8 cellular contexts compared by ENCODE assay signal in the genomic region with DNA sequence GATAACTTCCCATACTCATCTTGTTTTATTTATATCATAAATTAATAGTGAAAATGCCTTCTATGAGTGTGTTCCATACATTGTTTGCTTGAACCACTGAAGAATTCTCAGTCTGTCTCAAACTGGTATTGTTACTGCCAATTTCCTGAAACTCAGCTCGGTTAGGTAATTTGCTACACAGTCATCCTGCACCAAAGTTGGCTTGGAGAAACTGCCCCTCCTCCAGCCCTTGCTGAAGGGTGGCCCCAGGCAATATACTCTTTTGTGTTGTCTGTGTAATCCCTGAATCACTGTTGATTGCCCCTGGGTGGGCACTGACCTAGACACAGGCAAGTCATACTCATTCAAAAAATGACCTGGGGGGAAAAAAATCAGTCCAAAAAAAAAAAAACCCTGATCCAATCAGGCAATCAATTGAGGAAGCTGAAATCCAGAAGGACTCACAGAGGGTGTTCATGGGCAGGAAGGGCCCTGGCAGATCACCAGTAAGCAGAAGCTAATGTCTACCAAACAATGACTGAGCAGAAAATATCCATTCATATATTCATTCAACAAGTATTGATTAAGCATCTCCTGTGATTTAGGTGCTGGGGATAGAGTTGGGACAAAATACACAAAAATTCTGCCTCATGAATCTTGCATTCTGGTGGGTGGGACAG. TPM values are rescaled to one million over a fixed set of nuclear protein-coding genes. Genes with fewer than 3 reads are reported as not detected.
DNase-seq lines count a peak whose midpoint lies in the region; ATAC-seq and TF ChIP-seq lines count a peak whose summit lies in the region.

No MANE protein-coding gene starts in this region.

- CTCF ChIA-PET in WTC11 (lab: Charles Lee): interaction anchor here (0.6 kb wide), 1 partner anchor 106 kb away, joined by 3 read pairs; no protein-coding TSS in a partner anchor

- POLR2A ChIA-PET in WTC11 (lab: Charles Lee): no interaction called here

- peaks cover 13% of the 10 kb centered on the region for H3K27me3 Mint-ChIP-seq in WTC11 (ENCODE audit: low read depth)
- H3K27me3 Mint-ChIP-seq in stimulated activated memory B cell treated with anti-CD40 and anti-IgM and Interleukin-4, amounts not matched to agents 10 μg/mL and 1 μg/mL and 100 μg/mL, for 72 hours: no peaks in the 10 kb centered on the region

- H3K4me1 Mint-ChIP-seq in WTC11: peaks cover 26% of the 10 kb centered on the region
- peaks cover 8% of the 10 kb centered on the region for H3K4me1 Mint-ChIP-seq in stimulated activated memory B cell treated with anti-CD40 and anti-IgM and Interleukin-4, amounts not matched to agents 10 μg/mL and 1 μg/mL and 100 μg/mL, for 72 hours

- intact Hi-C loops in Right ventricle myocardium superior (cut with DNase I) (no loop called here), cardiac septum (cut with DNase I) (no loop called here)

- ATAC-seq in Right ventricle myocardium superior (ENCODE audit: poor library complexity): no peak
- peak; percentile 39 for ATAC-seq in HG03432 (IDR thresholded peaks at IDR 0.05; ENCODE audit: unreplicated experiment)
- ATAC-seq in WTC11: peak; percentile 10
- ATAC-seq in stimulated activated memory B cell treated with anti-CD40 and anti-IgM and Interleukin-4, amounts not matched to agents 10 μg/mL and 1 μg/mL and 100 μg/mL, for 72 hours: no peak

- DNase-seq in Right ventricle myocardium superior (peak; percentile 44), cardiac septum (ENCODE audit: low spot score) (no peak), WTC11 (ENCODE audit: low spot score) (no peak), NCI-H2171 treated with DMSO at 0.1 percent for 48 hours (lab: John Stamatoyannopoulos, UW) (no peak), NCI-H774 (lab: John Stamatoyannopoulos, UW) (no peak), erythroblast (lab: John Stamatoyannopoulos, UW) (no peak)

- H3K9me3 Mint-ChIP-seq in WTC11: 0 out of 2 replicates have a peak, but pooled peaks cover 3% of the 10 kb centered on the region
- H3K9me3 Mint-ChIP-seq in stimulated activated memory B cell treated with anti-CD40 and anti-IgM and Interleukin-4, amounts not matched to agents 10 μg/mL and 1 μg/mL and 100 μg/mL, for 72 hours: no peaks in the 10 kb centered on the region

- no peaks in the 10 kb centered on the region for H3K36me3 Mint-ChIP-seq in WTC11
- H3K36me3 Mint-ChIP-seq in stimulated activated memory B cell treated with anti-CD40 and anti-IgM and Interleukin-4, amounts not matched to agents 10 μg/mL and 1 μg/mL and 100 μg/mL, for 72 hours: no peaks in the 10 kb centered on the region

- TF ChIP-seq CTCF in WTC11 (IDR thresholded peaks at IDR 0.05): no peak

- no peak overlapping the region for H3K4me3 Mint-ChIP-seq in WTC11
- H3K4me3 Mint-ChIP-seq in stimulated activated memory B cell treated with anti-CD40 and anti-IgM and Interleukin-4, amounts not matched to agents 10 μg/mL and 1 μg/mL and 100 μg/mL, for 72 hours: no peak overlapping the region

- H3K27ac Mint-ChIP-seq in WTC11: no peak overlapping the region; the same call in 1 of the 2 replicates
- peak overlapping the region; percentile 1 for H3K27ac Mint-ChIP-seq in stimulated activated memory B cell treated with anti-CD40 and anti-IgM and Interleukin-4, amounts not matched to agents 10 μg/mL and 1 μg/mL and 100 μg/mL, for 72 hours

- no peak for TF ChIP-seq POLR2A in erythroblast (IDR thresholded peaks at IDR 0.05; ENCODE audit: low read length)

TF ChIP-seq in WTC11, 78 proteins besides CTCF, POLR2A, EP300 and RAD21 (continues in another document):
- TF ChIP-seq, protein P1, sequence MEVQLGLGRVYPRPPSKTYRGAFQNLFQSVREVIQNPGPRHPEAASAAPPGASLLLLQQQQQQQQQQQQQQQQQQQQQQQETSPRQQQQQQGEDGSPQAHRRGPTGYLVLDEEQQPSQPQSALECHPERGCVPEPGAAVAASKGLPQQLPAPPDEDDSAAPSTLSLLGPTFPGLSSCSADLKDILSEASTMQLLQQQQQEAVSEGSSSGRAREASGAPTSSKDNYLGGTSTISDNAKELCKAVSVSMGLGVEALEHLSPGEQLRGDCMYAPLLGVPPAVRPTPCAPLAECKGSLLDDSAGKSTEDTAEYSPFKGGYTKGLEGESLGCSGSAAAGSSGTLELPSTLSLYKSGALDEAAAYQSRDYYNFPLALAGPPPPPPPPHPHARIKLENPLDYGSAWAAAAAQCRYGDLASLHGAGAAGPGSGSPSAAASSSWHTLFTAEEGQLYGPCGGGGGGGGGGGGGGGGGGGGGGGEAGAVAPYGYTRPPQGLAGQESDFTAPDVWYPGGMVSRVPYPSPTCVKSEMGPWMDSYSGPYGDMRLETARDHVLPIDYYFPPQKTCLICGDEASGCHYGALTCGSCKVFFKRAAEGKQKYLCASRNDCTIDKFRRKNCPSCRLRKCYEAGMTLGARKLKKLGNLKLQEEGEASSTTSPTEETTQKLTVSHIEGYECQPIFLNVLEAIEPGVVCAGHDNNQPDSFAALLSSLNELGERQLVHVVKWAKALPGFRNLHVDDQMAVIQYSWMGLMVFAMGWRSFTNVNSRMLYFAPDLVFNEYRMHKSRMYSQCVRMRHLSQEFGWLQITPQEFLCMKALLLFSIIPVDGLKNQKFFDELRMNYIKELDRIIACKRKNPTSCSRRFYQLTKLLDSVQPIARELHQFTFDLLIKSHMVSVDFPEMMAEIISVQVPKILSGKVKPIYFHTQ (CRISPR knock-in tag; IDR thresholded peaks at IDR 0.05): no peak
- TF ChIP-seq, protein P2, sequence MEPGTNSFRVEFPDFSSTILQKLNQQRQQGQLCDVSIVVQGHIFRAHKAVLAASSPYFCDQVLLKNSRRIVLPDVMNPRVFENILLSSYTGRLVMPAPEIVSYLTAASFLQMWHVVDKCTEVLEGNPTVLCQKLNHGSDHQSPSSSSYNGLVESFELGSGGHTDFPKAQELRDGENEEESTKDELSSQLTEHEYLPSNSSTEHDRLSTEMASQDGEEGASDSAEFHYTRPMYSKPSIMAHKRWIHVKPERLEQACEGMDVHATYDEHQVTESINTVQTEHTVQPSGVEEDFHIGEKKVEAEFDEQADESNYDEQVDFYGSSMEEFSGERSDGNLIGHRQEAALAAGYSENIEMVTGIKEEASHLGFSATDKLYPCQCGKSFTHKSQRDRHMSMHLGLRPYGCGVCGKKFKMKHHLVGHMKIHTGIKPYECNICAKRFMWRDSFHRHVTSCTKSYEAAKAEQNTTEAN (CRISPR knock-in tag; IDR thresholded peaks at IDR 0.05): no peak
- TF ChIP-seq, protein P3, sequence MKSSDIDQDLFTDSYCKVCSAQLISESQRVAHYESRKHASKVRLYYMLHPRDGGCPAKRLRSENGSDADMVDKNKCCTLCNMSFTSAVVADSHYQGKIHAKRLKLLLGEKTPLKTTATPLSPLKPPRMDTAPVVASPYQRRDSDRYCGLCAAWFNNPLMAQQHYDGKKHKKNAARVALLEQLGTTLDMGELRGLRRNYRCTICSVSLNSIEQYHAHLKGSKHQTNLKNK (CRISPR knock-in tag; IDR thresholded peaks at IDR 0.05): no peak
- TF ChIP-seq, protein P4, sequence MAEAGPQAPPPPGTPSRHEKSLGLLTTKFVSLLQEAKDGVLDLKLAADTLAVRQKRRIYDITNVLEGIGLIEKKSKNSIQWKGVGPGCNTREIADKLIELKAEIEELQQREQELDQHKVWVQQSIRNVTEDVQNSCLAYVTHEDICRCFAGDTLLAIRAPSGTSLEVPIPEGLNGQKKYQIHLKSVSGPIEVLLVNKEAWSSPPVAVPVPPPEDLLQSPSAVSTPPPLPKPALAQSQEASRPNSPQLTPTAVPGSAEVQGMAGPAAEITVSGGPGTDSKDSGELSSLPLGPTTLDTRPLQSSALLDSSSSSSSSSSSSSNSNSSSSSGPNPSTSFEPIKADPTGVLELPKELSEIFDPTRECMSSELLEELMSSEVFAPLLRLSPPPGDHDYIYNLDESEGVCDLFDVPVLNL (CRISPR knock-in tag; IDR thresholded peaks at IDR 0.05; ENCODE audit: borderline replicate concordance, low read depth): no peak
- TF ChIP-seq, protein P5, sequence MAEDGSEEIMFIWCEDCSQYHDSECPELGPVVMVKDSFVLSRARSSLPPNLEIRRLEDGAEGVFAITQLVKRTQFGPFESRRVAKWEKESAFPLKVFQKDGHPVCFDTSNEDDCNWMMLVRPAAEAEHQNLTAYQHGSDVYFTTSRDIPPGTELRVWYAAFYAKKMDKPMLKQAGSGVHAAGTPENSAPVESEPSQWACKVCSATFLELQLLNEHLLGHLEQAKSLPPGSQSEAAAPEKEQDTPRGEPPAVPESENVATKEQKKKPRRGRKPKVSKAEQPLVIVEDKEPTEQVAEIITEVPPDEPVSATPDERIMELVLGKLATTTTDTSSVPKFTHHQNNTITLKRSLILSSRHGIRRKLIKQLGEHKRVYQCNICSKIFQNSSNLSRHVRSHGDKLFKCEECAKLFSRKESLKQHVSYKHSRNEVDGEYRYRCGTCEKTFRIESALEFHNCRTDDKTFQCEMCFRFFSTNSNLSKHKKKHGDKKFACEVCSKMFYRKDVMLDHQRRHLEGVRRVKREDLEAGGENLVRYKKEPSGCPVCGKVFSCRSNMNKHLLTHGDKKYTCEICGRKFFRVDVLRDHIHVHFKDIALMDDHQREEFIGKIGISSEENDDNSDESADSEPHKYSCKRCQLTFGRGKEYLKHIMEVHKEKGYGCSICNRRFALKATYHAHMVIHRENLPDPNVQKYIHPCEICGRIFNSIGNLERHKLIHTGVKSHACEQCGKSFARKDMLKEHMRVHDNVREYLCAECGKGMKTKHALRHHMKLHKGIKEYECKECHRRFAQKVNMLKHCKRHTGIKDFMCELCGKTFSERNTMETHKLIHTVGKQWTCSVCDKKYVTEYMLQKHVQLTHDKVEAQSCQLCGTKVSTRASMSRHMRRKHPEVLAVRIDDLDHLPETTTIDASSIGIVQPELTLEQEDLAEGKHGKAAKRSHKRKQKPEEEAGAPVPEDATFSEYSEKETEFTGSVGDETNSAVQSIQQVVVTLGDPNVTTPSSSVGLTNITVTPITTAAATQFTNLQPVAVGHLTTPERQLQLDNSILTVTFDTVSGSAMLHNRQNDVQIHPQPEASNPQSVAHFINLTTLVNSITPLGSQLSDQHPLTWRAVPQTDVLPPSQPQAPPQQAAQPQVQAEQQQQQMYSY (CRISPR knock-in tag; IDR thresholded peaks at IDR 0.05): no peak

RNA-seq across cellular contexts. Expression of a gene that starts 3.8 kb away (rescaled TPM):
- total RNA-seq in Right ventricle myocardium superior (37.4 TPM), cardiac septum (48.9 TPM), WTC11 (2021) (37.9 to 59.9 TPM (median 40.6 TPM) in 3 replicates)

Comparison
In these comparisons a context has a peak if more than half of its experiments do, and no peak if none do; other contexts are left out.
1. ATAC-seq: peak in HG03432 (single experiment) and WTC11 (single experiment); none in Right ventricle myocardium superior (single experiment) and stimulated activated memory B cell treated with anti-CD40 and anti-IgM and Interleukin-4, amounts not matched to agents 10 μg/mL and 1 μg/mL and 100 μg/mL, for 72 hours (single experiment).